In the genomic region with DNA sequence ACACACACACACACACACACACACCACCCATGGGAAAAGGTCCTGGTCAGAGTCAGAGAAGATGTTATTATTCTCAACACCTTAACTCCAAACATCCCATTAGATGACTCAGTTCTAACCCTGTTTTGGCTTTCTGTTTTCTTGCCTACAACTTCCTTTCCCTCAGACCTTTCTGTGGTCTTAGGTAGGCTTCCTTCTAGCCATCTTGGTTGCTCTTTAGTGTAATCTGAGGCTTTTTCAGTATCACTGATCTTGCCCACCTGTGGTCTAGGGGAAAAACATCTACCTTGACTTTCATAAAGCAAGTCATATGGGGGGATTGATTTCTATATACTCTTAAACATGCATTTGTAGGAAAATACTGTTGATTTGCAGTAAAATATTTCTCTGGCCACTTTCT, we compare ENCODE assay signal across 14 cellular contexts. TPM values are rescaled to one million over a fixed set of nuclear protein-coding genes. Genes with fewer than 3 reads are reported as not detected.
A peak's percentile ranks its signal among the peaks of the same experiment; 100 is the strongest.
DNase-seq lines count a peak whose midpoint lies in the region; ATAC-seq and TF ChIP-seq lines count a peak whose summit lies in the region.
"Had no signal": no experiment of that assay in that cellular context is flagged by ENCODE, and none has a peak within 500 bp of the region (broad histone marks: within the 10 kb centered on the region; RNA-seq: fewer than 3 reads in every experiment).

No MANE protein-coding gene starts in this region.

- H3K9me3 Mint-ChIP-seq in activated naive CD8-positive, alpha-beta T cell treated with anti-CD3 and anti-CD28 coated beads for 36 hours: no peaks in the 10 kb centered on the region
- H3K9me3 Mint-ChIP-seq: activated naive CD4-positive, alpha-beta T cell treated with anti-CD3 and anti-CD28 coated beads, Interleukin-2, amount 50 U/mL, for 24 hours had no signal

- H3K9ac ChIP-seq in colonic mucosa (ENCODE audit: low read depth in 2 of 2, low read length in 2 of 2): no peak overlapping the region

- H3K4me3 Mint-ChIP-seq in activated naive CD8-positive, alpha-beta T cell treated with anti-CD3 and anti-CD28 coated beads for 36 hours: no peak overlapping the region
- H3K4me3 Mint-ChIP-seq: activated naive CD4-positive, alpha-beta T cell treated with anti-CD3 and anti-CD28 coated beads, Interleukin-2, amount 50 U/mL, for 24 hours had no signal

- H3K4me1 Mint-ChIP-seq in activated naive CD8-positive, alpha-beta T cell treated with anti-CD3 and anti-CD28 coated beads for 36 hours: peaks cover 11% of the 10 kb centered on the region
- H3K4me1 Mint-ChIP-seq: activated naive CD4-positive, alpha-beta T cell treated with anti-CD3 and anti-CD28 coated beads, Interleukin-2, amount 50 U/mL, for 24 hours had no signal

- peak; percentile 75 for ATAC-seq in GM19035 (IDR thresholded peaks at IDR 0.05; ENCODE audit: unreplicated experiment)
- peak; percentile 97 for ATAC-seq in GM21529 (IDR thresholded peaks at IDR 0.05; ENCODE audit: unreplicated experiment)
- ATAC-seq in HG03108 (IDR thresholded peaks at IDR 0.05; ENCODE audit: unreplicated experiment): peak; percentile 86
- ATAC-seq in left lobe of liver: no peak

- H3K27me3 Mint-ChIP-seq in activated naive CD8-positive, alpha-beta T cell treated with anti-CD3 and anti-CD28 coated beads for 36 hours: no peaks in the 10 kb centered on the region
- H3K27me3 Mint-ChIP-seq: activated naive CD4-positive, alpha-beta T cell treated with anti-CD3 and anti-CD28 coated beads, Interleukin-2, amount 50 U/mL, for 24 hours had no signal

- intact Hi-C loops in colonic mucosa (cut with DNase I): no loop called here

- peak overlapping the region; percentile 66 for H3K27ac Mint-ChIP-seq in activated naive CD8-positive, alpha-beta T cell treated with anti-CD3 and anti-CD28 coated beads for 36 hours
- H3K27ac Mint-ChIP-seq: activated naive CD4-positive, alpha-beta T cell treated with anti-CD3 and anti-CD28 coated beads, Interleukin-2, amount 50 U/mL, for 24 hours had no signal

- no peak for TF ChIP-seq CTCF in colonic mucosa (IDR thresholded peaks at IDR 0.05)

- peak; percentile 7 for DNase-seq in activated naive CD8-positive, alpha-beta T cell treated with anti-CD3 and anti-CD28 coated beads for 36 hours
- no peak for DNase-seq in colonic mucosa
- no peak for DNase-seq in GDM1 (lab: John Stamatoyannopoulos, UW)
- no peak for DNase-seq in left lobe of liver (ENCODE audit: low spot score)
- DNase-seq: COR-L47, NCI-H446 treated with DMSO at 0.1 percent for 48 hours, retina, SHP77, upper lobe of left lung had no signal

- H3K27me3 ChIP-seq in colonic mucosa: no peaks in the 10 kb centered on the region
- H3K27me3 ChIP-seq: upper lobe of left lung had no signal

- no peak overlapping the region for H3K27ac ChIP-seq in colonic mucosa
- H3K27ac ChIP-seq: upper lobe of left lung, VCaP had no signal

- H3K4me1 ChIP-seq in colonic mucosa: no peaks in the 10 kb centered on the region
- H3K4me1 ChIP-seq: upper lobe of left lung had no signal

- H3K36me3 Mint-ChIP-seq in activated naive CD8-positive, alpha-beta T cell treated with anti-CD3 and anti-CD28 coated beads for 36 hours: peaks cover 24% of the 10 kb centered on the region

- H3K9me3 ChIP-seq in colonic mucosa: no peaks in the 10 kb centered on the region
- H3K9me3 ChIP-seq: upper lobe of left lung had no signal

- H3K36me3 ChIP-seq in colonic mucosa: no peaks in the 10 kb centered on the region

- no peak overlapping the region for H3K4me3 ChIP-seq in colonic mucosa
- H3K4me3 ChIP-seq: upper lobe of left lung had no signal

RNA-seq across cellular contexts. Expression of a gene that starts 56.9 kb away (rescaled TPM):
- 1 to 10 TPM; 6.8 to 8.0 TPM for total RNA-seq in activated naive CD8-positive, alpha-beta T cell treated with anti-CD3 and anti-CD28 coated beads for 36 hours
- 10 to 100 TPM; 15.7 to 19.0 TPM for total RNA-seq in colonic mucosa
- 12.1 TPM for total RNA-seq in left lobe of liver

RNA-seq across cellular contexts. Expression of a gene that starts 57.2 kb away (rescaled TPM):
- 10 to 100 TPM; 42.3 to 42.6 TPM for total RNA-seq in activated naive CD8-positive, alpha-beta T cell treated with anti-CD3 and anti-CD28 coated beads for 36 hours
- 10 to 100 TPM; 44.2 to 48.6 TPM for total RNA-seq in colonic mucosa
- 12.2 TPM for total RNA-seq in left lobe of liver
